ENCODE assay signal across 16 cellular contexts in genomic region chr2:205688417-205689200, GRCh38. TPM values are rescaled to one million over a fixed set of nuclear protein-coding genes. Genes with fewer than 3 reads are reported as not detected.
DNase-seq lines count a peak whose midpoint lies in the region; ATAC-seq and TF ChIP-seq lines count a peak whose summit lies in the region.
"Had no signal": no experiment of that assay in that cellular context is flagged by ENCODE, and none has a peak within 500 bp of the region (broad histone marks: within the 10 kb centered on the region; RNA-seq: fewer than 3 reads in every experiment).

No MANE protein-coding gene starts in this region.

- intact Hi-C loops in colonic mucosa (cut with DNase I) = no loop called here

- H3K4me3 ChIP-seq in colonic mucosa = no peak overlapping the region
- no peak overlapping the region for H3K4me3 ChIP-seq in subcutaneous abdominal adipose tissue (ENCODE audit: low read depth in 1 of 5, low read length in 5 of 5)
- H3K4me3 ChIP-seq: BLaER1 treated with 17β-estradiol and CSF1 and Interleukin-3, amounts not matched to agents 10 nM and 100 nM; SJSA1 had no signal

- H3K9ac ChIP-seq in colonic mucosa (ENCODE audit: low read depth in 2 of 2, low read length in 2 of 2) (no peak overlapping the region), subcutaneous abdominal adipose tissue (ENCODE audit: low read length in 5 of 5) (peak overlapping the region in 1 of 5 donors; percentile 45)
- H3K9ac ChIP-seq: BLaER1 treated with 17β-estradiol and CSF1 and Interleukin-3, amounts not matched to agents 10 nM and 100 nM; parathyroid adenoma had no signal

- DNase-seq in NCI-H69 (lab: John Stamatoyannopoulos, UW) (peak; percentile 18), colonic mucosa (no peak), lung microvascular endothelial cell (ENCODE audit: low read depth in 2 of 2) (peak; percentile 57 to 77), SK-N-DZ (ENCODE audit: low spot score) (no peak)
- DNase-seq: activated CD4-positive, alpha-beta T cell treated with anti-CD3 and anti-CD28 coated beads, Interleukin-2, amount 50 U/mL, for 1 hour; activated naive CD8-positive, alpha-beta T cell treated with anti-CD3 and anti-CD28 coated beads, Interleukin-2, amount 10 ng/mL, durations not matched to agents 7 days and 5 days; activated T-cell treated with anti-CD3 and anti-CD28 coated beads, Interleukin-2, amount 50 U/mL, for 4 hours; DND-41; NCI-H1694; stimulated activated CD4-positive, alpha-beta T cell treated with anti-CD3 and anti-CD28 coated beads, Interleukin-15, amount 100 ng/mL, for 24 hours had no signal

- H3K27me3 ChIP-seq in colonic mucosa (peaks cover 19% of the 10 kb centered on the region), subcutaneous abdominal adipose tissue (ENCODE audit: control insufficient read depth in 5 of 5, insufficient read depth in 4 of 5, low read length in 5 of 5) (no peaks in the 10 kb centered on the region)
- H3K27me3 ChIP-seq: SJSA1 had no signal

- H3K27ac ChIP-seq in colonic mucosa (peak overlapping the region; percentile 11), subcutaneous abdominal adipose tissue (ENCODE audit: low read depth, low read length) (peak overlapping the region; percentile 27)
- H3K27ac ChIP-seq: BLaER1 treated with 17β-estradiol and CSF1 and Interleukin-3, amounts not matched to agents 10 nM and 100 nM; parathyroid adenoma; SJSA1 had no signal

- H3K4me1 ChIP-seq in colonic mucosa (no peaks in the 10 kb centered on the region), subcutaneous abdominal adipose tissue (ENCODE audit: control insufficient read depth in 5 of 5, insufficient read depth in 5 of 5, low read length in 5 of 5) (peaks cover 0 to 72% (median 59%) of the 10 kb centered on the region in 5 donors)

- no peaks in the 10 kb centered on the region for H3K9me3 ChIP-seq in colonic mucosa
- no peaks in the 10 kb centered on the region for H3K9me3 ChIP-seq in subcutaneous abdominal adipose tissue (ENCODE audit: control insufficient read depth in 5 of 5, low read length in 5 of 5)
- H3K9me3 ChIP-seq: BLaER1 treated with 17β-estradiol and CSF1 and Interleukin-3, amounts not matched to agents 10 nM and 100 nM; SJSA1 had no signal

- no peak for ATAC-seq in activated CD4-positive, CD25-positive, alpha-beta regulatory T cell treated with anti-CD3 and anti-CD28 coated beads, Interleukin-2, amount 50 U/mL, for 24 hours
- no peak for ATAC-seq in HG03196 (IDR thresholded peaks at IDR 0.05; ENCODE audit: unreplicated experiment)
- ATAC-seq: activated T-cell treated with anti-CD3 and anti-CD28 coated beads, Interleukin-2, amount 50 U/mL, for 4 hours had no signal

- no peak for TF ChIP-seq CTCF in colonic mucosa (IDR thresholded peaks at IDR 0.05)

- H3K36me3 ChIP-seq in colonic mucosa (no peaks in the 10 kb centered on the region), subcutaneous abdominal adipose tissue (ENCODE audit: control insufficient read depth in 5 of 5, insufficient read depth in 5 of 5, low read length in 5 of 5) (no peaks in the 10 kb centered on the region)
- H3K36me3 ChIP-seq: BLaER1 treated with 17β-estradiol and CSF1 and Interleukin-3, amounts not matched to agents 10 nM and 100 nM; SJSA1 had no signal

RNA-seq across cellular contexts. Expression of gene NRP2, which starts 6.3 kb away (rescaled TPM):
- total RNA-seq in colonic mucosa (10 to 100 TPM in 1 of 2 donors, 1 to 10 TPM in 1; 5.4 to 25.2 TPM), lung microvascular endothelial cell (137 and 163 TPM in 2 replicates)
- polyA plus RNA-seq in SK-N-DZ (2014; cell fraction: cytosol; rRNA removed) = 47.9 and 51.4 TPM in 2 replicates
- 28.9 and 30.8 TPM in 2 replicates for polyA plus RNA-seq in SK-N-DZ (2014; cell fraction: nucleus; rRNA removed)

Comparison
In these comparisons a context has a peak if more than half of its experiments do, and no peak if none do; other contexts are left out.
1. DNase-seq: peak in NCI-H69 (single experiment) and lung microvascular endothelial cell (2 of 2); none in colonic mucosa (single experiment) and SK-N-DZ (single experiment).